1 cellular context compared by ENCODE assay signal in the genomic region with DNA sequence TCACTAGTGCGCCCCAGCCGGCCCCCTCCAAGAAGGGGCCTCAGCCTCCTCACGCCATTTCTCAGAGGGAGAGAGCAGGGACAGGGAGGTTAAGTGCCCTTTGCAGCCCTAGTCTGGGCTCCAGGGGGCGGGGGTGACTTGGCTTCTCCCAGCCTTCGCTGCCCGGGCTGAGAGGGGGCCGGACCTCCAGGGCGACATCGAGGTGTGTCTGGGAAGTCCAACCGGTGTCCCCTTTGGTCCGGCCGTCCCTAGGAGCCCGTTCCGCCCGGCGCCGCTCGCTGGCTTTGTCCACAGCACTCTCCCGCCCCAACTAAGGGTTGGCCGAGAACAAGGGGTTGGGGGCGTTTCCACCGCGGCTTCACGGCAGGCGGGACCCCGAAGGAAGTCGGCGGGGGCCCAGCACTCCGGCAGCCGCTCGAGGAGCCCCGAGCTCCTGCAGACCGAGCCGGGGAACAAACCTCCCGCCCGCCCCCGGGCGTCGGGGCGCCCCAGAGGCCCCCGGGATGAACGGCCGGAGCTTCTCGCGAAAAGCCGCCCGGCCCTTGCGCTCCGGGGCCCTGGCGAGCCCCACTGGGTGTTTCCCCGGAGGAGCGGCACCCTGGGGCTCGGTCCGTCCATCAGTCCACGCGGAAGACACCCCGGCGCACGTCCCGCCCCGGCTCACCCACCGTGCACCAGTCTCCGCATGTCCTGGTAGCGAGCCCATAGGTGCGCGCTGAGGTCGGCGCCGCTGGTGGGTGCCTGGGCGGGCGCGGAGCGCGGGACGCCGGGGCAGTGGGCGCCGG.
A peak's percentile ranks its signal among the peaks of the same experiment; 100 is the strongest.
TF ChIP-seq lines count a peak whose summit lies in the region.

No MANE protein-coding gene starts in this region.

TF ChIP-seq in GM12878, 131 proteins besides CTCF, POLR2A, EP300 and RAD21 (continued from another document and continues in another):
- TF ChIP-seq, protein P1, sequence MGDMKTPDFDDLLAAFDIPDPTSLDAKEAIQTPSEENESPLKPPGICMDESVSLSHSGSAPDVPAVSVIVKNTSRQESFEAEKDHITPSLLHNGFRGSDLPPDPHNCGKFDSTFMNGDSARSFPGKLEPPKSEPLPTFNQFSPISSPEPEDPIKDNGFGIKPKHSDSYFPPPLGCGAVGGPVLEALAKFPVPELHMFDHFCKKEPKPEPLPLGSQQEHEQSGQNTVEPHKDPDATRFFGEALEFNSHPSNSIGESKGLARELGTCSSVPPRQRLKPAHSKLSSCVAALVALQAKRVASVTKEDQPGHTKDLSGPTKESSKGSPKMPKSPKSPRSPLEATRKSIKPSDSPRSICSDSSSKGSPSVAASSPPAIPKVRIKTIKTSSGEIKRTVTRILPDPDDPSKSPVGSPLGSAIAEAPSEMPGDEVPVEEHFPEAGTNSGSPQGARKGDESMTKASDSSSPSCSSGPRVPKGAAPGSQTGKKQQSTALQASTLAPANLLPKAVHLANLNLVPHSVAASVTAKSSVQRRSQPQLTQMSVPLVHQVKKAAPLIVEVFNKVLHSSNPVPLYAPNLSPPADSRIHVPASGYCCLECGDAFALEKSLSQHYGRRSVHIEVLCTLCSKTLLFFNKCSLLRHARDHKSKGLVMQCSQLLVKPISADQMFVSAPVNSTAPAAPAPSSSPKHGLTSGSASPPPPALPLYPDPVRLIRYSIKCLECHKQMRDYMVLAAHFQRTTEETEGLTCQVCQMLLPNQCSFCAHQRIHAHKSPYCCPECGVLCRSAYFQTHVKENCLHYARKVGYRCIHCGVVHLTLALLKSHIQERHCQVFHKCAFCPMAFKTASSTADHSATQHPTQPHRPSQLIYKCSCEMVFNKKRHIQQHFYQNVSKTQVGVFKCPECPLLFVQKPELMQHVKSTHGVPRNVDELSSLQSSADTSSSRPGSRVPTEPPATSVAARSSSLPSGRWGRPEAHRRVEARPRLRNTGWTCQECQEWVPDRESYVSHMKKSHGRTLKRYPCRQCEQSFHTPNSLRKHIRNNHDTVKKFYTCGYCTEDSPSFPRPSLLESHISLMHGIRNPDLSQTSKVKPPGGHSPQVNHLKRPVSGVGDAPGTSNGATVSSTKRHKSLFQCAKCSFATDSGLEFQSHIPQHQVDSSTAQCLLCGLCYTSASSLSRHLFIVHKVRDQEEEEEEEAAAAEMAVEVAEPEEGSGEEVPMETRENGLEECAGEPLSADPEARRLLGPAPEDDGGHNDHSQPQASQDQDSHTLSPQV (IDR thresholded peaks at IDR 0.05), result no peak
- TF ChIP-seq KAT2A (conservative IDR thresholded peaks at IDR 0.05; ENCODE audit: control insufficient read depth, low read depth, low read length), result no peak
- no peak for TF ChIP-seq TAF1 (IDR thresholded peaks at IDR 0.05; ENCODE audit: borderline replicate concordance, low read depth, low read length)
- TF ChIP-seq CEBPB (IDR thresholded peaks at IDR 0.05; ENCODE audit: borderline replicate concordance in 1 of 2, low read depth in 2 of 2, low read length in 2 of 2), result no peak
- TF ChIP-seq HDAC2 (IDR thresholded peaks at IDR 0.05), result no peak
- no peak for TF ChIP-seq PML (IDR thresholded peaks at IDR 0.05; ENCODE audit: low read length)
- no peak for TF ChIP-seq MEF2B (IDR thresholded peaks at IDR 0.05; ENCODE audit: partially characterized antibody, poor library complexity, severe bottlenecking)
- TF ChIP-seq STAT3 (IDR thresholded peaks at IDR 0.05; ENCODE audit: low read depth, low read length), result no peak
- TF ChIP-seq ZNF207 (IDR thresholded peaks at IDR 0.05; ENCODE audit: borderline replicate concordance), result no peak
- TF ChIP-seq, protein P2, sequence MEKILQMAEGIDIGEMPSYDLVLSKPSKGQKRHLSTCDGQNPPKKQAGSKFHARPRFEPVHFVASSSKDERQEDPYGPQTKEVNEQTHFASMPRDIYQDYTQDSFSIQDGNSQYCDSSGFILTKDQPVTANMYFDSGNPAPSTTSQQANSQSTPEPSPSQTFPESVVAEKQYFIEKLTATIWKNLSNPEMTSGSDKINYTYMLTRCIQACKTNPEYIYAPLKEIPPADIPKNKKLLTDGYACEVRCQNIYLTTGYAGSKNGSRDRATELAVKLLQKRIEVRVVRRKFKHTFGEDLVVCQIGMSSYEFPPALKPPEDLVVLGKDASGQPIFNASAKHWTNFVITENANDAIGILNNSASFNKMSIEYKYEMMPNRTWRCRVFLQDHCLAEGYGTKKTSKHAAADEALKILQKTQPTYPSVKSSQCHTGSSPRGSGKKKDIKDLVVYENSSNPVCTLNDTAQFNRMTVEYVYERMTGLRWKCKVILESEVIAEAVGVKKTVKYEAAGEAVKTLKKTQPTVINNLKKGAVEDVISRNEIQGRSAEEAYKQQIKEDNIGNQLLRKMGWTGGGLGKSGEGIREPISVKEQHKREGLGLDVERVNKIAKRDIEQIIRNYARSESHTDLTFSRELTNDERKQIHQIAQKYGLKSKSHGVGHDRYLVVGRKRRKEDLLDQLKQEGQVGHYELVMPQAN (conservative IDR thresholded peaks at IDR 0.05), result peak; percentile 73
- TF ChIP-seq ZNF217 (IDR thresholded peaks at IDR 0.05), result 0 out of 2 replicates have a peak, but pooled peaks have one; percentile 22
- TF ChIP-seq MXI1 (IDR thresholded peaks at IDR 0.05; ENCODE audit: low read depth, low read length), result no peak
- no peak for TF ChIP-seq TBL1XR1 (IDR thresholded peaks at IDR 0.05; ENCODE audit: low read depth, low read length)
- no peak for TF ChIP-seq GABPA (IDR thresholded peaks at IDR 0.05; ENCODE audit: low read depth)
- TF ChIP-seq, protein P3, sequence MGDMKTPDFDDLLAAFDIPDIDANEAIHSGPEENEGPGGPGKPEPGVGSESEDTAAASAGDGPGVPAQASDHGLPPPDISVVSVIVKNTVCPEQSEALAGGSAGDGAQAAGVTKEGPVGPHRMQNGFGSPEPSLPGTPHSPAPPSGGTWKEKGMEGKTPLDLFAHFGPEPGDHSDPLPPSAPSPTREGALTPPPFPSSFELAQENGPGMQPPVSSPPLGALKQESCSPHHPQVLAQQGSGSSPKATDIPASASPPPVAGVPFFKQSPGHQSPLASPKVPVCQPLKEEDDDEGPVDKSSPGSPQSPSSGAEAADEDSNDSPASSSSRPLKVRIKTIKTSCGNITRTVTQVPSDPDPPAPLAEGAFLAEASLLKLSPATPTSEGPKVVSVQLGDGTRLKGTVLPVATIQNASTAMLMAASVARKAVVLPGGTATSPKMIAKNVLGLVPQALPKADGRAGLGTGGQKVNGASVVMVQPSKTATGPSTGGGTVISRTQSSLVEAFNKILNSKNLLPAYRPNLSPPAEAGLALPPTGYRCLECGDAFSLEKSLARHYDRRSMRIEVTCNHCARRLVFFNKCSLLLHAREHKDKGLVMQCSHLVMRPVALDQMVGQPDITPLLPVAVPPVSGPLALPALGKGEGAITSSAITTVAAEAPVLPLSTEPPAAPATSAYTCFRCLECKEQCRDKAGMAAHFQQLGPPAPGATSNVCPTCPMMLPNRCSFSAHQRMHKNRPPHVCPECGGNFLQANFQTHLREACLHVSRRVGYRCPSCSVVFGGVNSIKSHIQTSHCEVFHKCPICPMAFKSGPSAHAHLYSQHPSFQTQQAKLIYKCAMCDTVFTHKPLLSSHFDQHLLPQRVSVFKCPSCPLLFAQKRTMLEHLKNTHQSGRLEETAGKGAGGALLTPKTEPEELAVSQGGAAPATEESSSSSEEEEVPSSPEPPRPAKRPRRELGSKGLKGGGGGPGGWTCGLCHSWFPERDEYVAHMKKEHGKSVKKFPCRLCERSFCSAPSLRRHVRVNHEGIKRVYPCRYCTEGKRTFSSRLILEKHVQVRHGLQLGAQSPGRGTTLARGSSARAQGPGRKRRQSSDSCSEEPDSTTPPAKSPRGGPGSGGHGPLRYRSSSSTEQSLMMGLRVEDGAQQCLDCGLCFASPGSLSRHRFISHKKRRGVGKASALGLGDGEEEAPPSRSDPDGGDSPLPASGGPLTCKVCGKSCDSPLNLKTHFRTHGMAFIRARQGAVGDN (IDR thresholded peaks at IDR 0.05), result 0 out of 2 replicates have a peak, but pooled peaks have one; percentile 20
- TF ChIP-seq ASH2L (IDR thresholded peaks at IDR 0.05; ENCODE audit: borderline replicate concordance, low read depth), result no peak
- peak; percentile 39 for TF ChIP-seq IKZF1 (conservative IDR thresholded peaks at IDR 0.05)
- TF ChIP-seq, protein P4, sequence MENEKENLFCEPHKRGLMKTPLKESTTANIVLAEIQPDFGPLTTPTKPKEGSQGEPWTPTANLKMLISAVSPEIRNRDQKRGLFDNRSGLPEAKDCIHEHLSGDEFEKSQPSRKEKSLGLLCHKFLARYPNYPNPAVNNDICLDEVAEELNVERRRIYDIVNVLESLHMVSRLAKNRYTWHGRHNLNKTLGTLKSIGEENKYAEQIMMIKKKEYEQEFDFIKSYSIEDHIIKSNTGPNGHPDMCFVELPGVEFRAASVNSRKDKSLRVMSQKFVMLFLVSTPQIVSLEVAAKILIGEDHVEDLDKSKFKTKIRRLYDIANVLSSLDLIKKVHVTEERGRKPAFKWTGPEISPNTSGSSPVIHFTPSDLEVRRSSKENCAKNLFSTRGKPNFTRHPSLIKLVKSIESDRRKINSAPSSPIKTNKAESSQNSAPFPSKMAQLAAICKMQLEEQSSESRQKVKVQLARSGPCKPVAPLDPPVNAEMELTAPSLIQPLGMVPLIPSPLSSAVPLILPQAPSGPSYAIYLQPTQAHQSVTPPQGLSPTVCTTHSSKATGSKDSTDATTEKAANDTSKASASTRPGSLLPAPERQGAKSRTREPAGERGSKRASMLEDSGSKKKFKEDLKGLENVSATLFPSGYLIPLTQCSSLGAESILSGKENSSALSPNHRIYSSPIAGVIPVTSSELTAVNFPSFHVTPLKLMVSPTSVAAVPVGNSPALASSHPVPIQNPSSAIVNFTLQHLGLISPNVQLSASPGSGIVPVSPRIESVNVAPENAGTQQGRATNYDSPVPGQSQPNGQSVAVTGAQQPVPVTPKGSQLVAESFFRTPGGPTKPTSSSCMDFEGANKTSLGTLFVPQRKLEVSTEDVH (IDR thresholded peaks at IDR 0.05; ENCODE audit: low read depth, partially characterized antibody), result no peak
- TF ChIP-seq SIN3A (IDR thresholded peaks at IDR 0.05; ENCODE audit: low read depth, low read length), result no peak
- TF ChIP-seq SUPT20H (IDR thresholded peaks at IDR 0.05; ENCODE audit: borderline replicate concordance, control insufficient read depth, low read depth, low read length), result no peak
- no peak for TF ChIP-seq ZSCAN29 (IDR thresholded peaks at IDR 0.05)
- TF ChIP-seq, protein P5, sequence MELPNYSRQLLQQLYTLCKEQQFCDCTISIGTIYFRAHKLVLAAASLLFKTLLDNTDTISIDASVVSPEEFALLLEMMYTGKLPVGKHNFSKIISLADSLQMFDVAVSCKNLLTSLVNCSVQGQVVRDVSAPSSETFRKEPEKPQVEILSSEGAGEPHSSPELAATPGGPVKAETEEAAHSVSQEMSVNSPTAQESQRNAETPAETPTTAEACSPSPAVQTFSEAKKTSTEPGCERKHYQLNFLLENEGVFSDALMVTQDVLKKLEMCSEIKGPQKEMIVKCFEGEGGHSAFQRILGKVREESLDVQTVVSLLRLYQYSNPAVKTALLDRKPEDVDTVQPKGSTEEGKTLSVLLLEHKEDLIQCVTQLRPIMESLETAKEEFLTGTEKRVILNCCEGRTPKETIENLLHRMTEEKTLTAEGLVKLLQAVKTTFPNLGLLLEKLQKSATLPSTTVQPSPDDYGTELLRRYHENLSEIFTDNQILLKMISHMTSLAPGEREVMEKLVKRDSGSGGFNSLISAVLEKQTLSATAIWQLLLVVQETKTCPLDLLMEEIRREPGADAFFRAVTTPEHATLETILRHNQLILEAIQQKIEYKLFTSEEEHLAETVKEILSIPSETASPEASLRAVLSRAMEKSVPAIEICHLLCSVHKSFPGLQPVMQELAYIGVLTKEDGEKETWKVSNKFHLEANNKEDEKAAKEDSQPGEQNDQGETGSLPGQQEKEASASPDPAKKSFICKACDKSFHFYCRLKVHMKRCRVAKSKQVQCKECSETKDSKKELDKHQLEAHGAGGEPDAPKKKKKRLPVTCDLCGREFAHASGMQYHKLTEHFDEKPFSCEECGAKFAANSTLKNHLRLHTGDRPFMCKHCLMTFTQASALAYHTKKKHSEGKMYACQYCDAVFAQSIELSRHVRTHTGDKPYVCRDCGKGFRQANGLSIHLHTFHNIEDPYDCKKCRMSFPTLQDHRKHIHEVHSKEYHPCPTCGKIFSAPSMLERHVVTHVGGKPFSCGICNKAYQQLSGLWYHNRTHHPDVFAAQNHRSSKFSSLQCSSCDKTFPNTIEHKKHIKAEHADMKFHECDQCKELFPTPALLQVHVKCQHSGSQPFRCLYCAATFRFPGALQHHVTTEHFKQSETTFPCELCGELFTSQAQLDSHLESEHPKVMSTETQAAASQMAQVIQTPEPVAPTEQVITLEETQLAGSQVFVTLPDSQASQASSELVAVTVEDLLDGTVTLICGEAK (IDR thresholded peaks at IDR 0.05; ENCODE audit: borderline replicate concordance), result no peak
- TF ChIP-seq DPF2 (IDR thresholded peaks at IDR 0.05), result peak; percentile 9; the same call in 1 of the 2 replicates
- TF ChIP-seq NR2C1 (IDR thresholded peaks at IDR 0.05), result no peak
- TF ChIP-seq, protein P6, sequence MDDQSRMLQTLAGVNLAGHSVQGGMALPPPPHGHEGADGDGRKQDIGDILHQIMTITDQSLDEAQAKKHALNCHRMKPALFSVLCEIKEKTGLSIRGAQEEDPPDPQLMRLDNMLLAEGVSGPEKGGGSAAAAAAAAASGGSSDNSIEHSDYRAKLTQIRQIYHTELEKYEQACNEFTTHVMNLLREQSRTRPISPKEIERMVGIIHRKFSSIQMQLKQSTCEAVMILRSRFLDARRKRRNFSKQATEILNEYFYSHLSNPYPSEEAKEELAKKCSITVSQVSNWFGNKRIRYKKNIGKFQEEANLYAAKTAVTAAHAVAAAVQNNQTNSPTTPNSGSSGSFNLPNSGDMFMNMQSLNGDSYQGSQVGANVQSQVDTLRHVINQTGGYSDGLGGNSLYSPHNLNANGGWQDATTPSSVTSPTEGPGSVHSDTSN (IDR thresholded peaks at IDR 0.05; ENCODE audit: insufficient replicate concordance, low read depth, low read length), result no peak
- no peak for TF ChIP-seq FOS (IDR thresholded peaks at IDR 0.05; ENCODE audit: borderline replicate concordance, extremely low read depth, insufficient read length)
- TF ChIP-seq IKZF2 (IDR thresholded peaks at IDR 0.05), result no peak
- TF ChIP-seq GATAD2B (conservative IDR thresholded peaks at IDR 0.05; ENCODE audit: low read depth), result peak; percentile 49
- TF ChIP-seq SREBF2 (IDR thresholded peaks at IDR 0.05; ENCODE audit: low read length), result no peak
- TF ChIP-seq, protein P7, sequence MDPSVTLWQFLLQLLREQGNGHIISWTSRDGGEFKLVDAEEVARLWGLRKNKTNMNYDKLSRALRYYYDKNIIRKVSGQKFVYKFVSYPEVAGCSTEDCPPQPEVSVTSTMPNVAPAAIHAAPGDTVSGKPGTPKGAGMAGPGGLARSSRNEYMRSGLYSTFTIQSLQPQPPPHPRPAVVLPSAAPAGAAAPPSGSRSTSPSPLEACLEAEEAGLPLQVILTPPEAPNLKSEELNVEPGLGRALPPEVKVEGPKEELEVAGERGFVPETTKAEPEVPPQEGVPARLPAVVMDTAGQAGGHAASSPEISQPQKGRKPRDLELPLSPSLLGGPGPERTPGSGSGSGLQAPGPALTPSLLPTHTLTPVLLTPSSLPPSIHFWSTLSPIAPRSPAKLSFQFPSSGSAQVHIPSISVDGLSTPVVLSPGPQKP (IDR thresholded peaks at IDR 0.05; ENCODE audit: low read depth, low read length), result no peak
- peak; percentile 70 for TF ChIP-seq LARP7 (IDR thresholded peaks at IDR 0.05)
- TF ChIP-seq KLF5 (IDR thresholded peaks at IDR 0.05; ENCODE audit: partially characterized antibody), result no peak
- TF ChIP-seq, protein P8, sequence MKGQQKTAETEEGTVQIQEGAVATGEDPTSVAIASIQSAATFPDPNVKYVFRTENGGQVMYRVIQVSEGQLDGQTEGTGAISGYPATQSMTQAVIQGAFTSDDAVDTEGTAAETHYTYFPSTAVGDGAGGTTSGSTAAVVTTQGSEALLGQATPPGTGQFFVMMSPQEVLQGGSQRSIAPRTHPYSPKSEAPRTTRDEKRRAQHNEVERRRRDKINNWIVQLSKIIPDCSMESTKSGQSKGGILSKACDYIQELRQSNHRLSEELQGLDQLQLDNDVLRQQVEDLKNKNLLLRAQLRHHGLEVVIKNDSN (IDR thresholded peaks at IDR 0.05; ENCODE audit: borderline replicate concordance, extremely low read length, insufficient read depth, low read depth, low read length), result no peak
- TF ChIP-seq HDAC6 (IDR thresholded peaks at IDR 0.05; ENCODE audit: unreplicated experiment), result no peak
- TF ChIP-seq HCFC1 (IDR thresholded peaks at IDR 0.05; ENCODE audit: low read length), result no peak
